Comparison of ENCODE assay signal across 8 cellular contexts in the genomic region with DNA sequence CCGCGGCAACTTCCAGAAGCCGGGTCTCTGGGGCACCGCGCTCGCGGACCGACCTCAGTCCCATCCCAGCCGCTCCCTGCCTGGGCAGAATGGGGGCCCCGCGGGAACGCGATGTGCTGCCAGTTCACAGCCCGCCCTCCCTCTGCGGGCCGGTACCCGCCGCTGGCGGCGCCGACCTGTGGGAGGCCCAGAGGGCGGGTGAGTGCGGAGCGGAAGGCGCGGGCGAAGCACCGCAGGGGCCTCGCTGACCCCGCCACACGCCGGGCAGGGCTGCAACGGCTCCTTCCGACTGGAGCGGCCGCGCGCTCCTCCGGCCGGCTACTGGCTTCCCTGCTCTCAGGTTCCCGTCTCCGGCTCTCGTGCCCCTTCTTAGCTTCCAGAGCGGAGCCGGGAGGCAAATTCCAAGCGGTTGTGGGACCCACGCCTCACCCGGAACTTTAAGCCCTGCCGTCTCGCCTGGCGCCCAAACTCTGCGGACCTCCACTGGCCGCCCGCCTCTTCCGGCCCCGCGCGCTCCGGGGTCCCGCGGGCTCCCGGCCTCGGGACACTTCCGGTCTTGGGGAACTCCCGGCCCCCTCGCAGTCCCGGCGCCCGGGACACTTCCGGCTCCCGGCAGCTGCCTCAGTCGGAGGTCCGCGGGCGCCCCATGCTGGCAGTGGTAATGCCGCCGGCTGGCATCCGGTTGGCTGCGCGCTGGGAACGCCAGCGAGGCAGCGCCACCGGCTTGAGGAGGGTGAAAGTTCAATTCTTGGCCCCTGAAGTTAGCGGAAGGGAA. TPM values are rescaled to one million over a fixed set of nuclear protein-coding genes. Genes with fewer than 3 reads are reported as not detected.
DNase-seq lines count a peak whose midpoint lies in the region; ATAC-seq and TF ChIP-seq lines count a peak whose summit lies in the region.

CYREN (minus strand) TSS at position 485 of the 775 bp plus-strand sequence. CDS start 1,785 bp downstream, outside the sequence.

- DNase-seq in DMS 273 (lab: John Stamatoyannopoulos, UW; ENCODE audit: unreplicated experiment) (peak; percentile 99), HuH-7 (ENCODE audit: low spot score) (peak; percentile 94), epithelial cell of esophagus (ENCODE audit: low read depth) (peak; percentile 92), mucosa of gallbladder (ENCODE audit: low spot score) (peak; percentile 94)
- peak; percentile 95 for DNase-seq in activated CD8-positive, alpha-beta memory T cell treated with anti-CD3 and anti-CD28 coated beads, Interleukin-2, amount 50 U/mL, for 48 hours
- DNase-seq in stimulated activated CD8-positive, alpha-beta memory T cell treated with anti-CD3 and anti-CD28 coated beads, Interleukin-4, amount 100 ng/mL, for 4 hours (ENCODE audit: low read depth in 2 of 2, low spot score in 1 of 2) = peak; percentile 76 to 86

- peak within 1 kb of the TSS; percentile 69 for H2AFZ ChIP-seq in OCI-LY1 (ENCODE audit: low read length)

- H3F3A ChIP-seq in OCI-LY1 (ENCODE audit: insufficient read depth, low read length) = no peaks in the 10 kb centered on the region

- ATAC-seq in GM21515 (IDR thresholded peaks at IDR 0.05; ENCODE audit: unreplicated experiment) = peak; percentile 63

- no peaks in the 10 kb centered on the region for H3K27me3 ChIP-seq in OCI-LY1 (ENCODE audit: insufficient read depth, low read length)

- H3K9me3 ChIP-seq in OCI-LY1 (ENCODE audit: low read length) = no peaks in the 10 kb centered on the region

- H3K4me3 ChIP-seq in OCI-LY1 (ENCODE audit: low read depth, low read length, poor library complexity, severe bottlenecking) = peak within 1 kb of the TSS; percentile 91
- H3K4me3 ChIP-seq in epithelial cell of esophagus (ENCODE audit: low read length) = peak within 1 kb of the TSS; percentile 73

- H3K9ac ChIP-seq in OCI-LY1 (ENCODE audit: low read length) = peak within 1 kb of the TSS; percentile 91

- TF ChIP-seq CTCF in OCI-LY1 (IDR thresholded peaks at IDR 0.05; ENCODE audit: low read length) (peak; percentile 97), epithelial cell of esophagus (IDR thresholded peaks at IDR 0.05; ENCODE audit: insufficient read depth, low read depth, low read length, missing control alignments) (peak; percentile 48)

- no peaks in the 10 kb centered on the region for H4K20me1 ChIP-seq in OCI-LY1 (ENCODE audit: insufficient read depth, low read length)

- H3K79me2 ChIP-seq in OCI-LY1 (ENCODE audit: insufficient read depth, low read length) = no peaks in the 10 kb centered on the region

- H3K36me3 ChIP-seq in OCI-LY1 (ENCODE audit: insufficient read depth, low read length) = peaks cover 35% of the 10 kb centered on the region

- H3K9me2 ChIP-seq in OCI-LY1 (ENCODE audit: low read depth, low read length) = no peaks in the 10 kb centered on the region

- peak within 1 kb of the TSS; percentile 91 for H3K4me2 ChIP-seq in OCI-LY1 (ENCODE audit: low read length)

- peaks cover 34% of the 10 kb centered on the region for H3K4me1 ChIP-seq in OCI-LY1 (ENCODE audit: insufficient read depth, low read length, severe bottlenecking)

- H3K27ac ChIP-seq in OCI-LY1 (ENCODE audit: low read depth, low read length, poor library complexity, severe bottlenecking) = peak within 1 kb of the TSS; percentile 92

RNA-seq across cellular contexts. Expression of gene CYREN, which starts in this region (rescaled TPM):
- total RNA-seq in mucosa of gallbladder = 43.9 TPM

Comparison
In these comparisons a context has a peak if more than half of its experiments do, and no peak if none do; other contexts are left out.
1. Peak in every context shown above with its lines: DNase-seq, ATAC-seq, H3K4me3 ChIP-seq and H3K27ac ChIP-seq.